Comparison of ENCODE assay signal across 17 cellular contexts in the genomic region with DNA sequence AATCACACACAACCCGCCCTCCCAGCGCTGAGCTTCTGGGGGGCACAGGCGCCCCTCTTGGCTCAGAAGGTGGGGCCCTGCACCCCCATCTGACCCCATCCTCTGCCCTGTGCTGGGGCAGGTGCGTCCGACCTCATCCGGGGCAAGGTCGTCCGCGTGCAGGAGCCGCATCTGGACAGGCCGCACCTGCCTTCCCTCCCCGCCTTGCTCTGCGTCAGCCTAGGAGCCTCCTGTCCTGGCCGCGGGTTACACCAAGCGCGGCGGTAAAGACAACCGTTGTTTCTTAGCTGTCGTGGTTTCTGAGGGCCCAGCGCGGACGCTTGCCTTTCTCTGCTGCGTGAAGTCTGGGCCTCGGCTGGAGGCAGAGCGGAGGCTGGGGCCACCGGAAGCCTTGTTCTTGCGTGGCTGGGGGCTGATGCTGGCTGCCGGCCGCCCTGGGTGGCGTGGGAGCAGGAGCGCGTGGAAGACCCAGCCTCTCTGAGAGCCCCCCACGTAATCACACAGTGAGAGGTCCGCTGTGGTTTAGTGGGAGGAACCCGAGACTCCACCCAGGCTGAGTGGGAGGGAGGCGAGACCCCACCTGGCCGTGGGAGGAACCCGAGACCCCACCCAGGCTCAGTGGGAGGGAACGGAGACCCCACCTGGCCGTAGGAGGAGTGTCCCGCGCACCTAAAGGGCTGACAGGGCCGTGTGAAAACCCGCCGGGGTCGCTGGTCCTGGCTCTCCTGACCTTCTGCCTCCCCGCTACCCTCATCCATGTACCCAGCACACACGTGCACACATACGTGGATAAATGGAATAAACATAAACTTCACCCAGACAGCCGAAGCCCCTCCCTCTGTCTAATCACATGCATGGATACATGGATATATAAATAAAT. TPM values are rescaled to one million over a fixed set of nuclear protein-coding genes. Genes with fewer than 3 reads are reported as not detected.
DNase-seq lines count a peak whose midpoint lies in the region; ATAC-seq and TF ChIP-seq lines count a peak whose summit lies in the region.
"Had no signal": no experiment of that assay in that cellular context is flagged by ENCODE, and none has a peak within 500 bp of the region (broad histone marks: within the 10 kb centered on the region; RNA-seq: fewer than 3 reads in every experiment).

No MANE protein-coding gene starts in this region.

- peak overlapping the region; percentile 43 for H4K8ac ChIP-seq in neuronal stem cell (ENCODE audit: low read depth, low read length)

- no peak overlapping the region for H3K14ac ChIP-seq in neuronal stem cell (ENCODE audit: low read length)

- no peak overlapping the region for H3K4me3 Mint-ChIP-seq in chondrocyte (ENCODE audit: unreplicated experiment)
- H3K4me3 Mint-ChIP-seq: CD4-positive, alpha-beta T cell; H9 had no signal

- no peak overlapping the region for H4K91ac ChIP-seq in neuronal stem cell (ENCODE audit: low read depth, low read length, poor library complexity)

- H3K18ac ChIP-seq in neuronal stem cell (ENCODE audit: low read length), result peak overlapping the region; percentile 48

- H3K36me3 ChIP-seq in neuronal stem cell (replicated peaks in 1 of 2; ENCODE audit: control insufficient read depth in 2 of 2, insufficient read depth in 2 of 2, low read length in 2 of 2), result no peaks in the 10 kb centered on the region
- H3K36me3 ChIP-seq: BE2C had no signal

- H3K4me1 Mint-ChIP-seq in chondrocyte (ENCODE audit: low read depth), result no peaks in the 10 kb centered on the region
- H3K4me1 Mint-ChIP-seq: H9 had no signal

- H3K4me1 ChIP-seq in neuronal stem cell (ENCODE audit: control insufficient read depth in 2 of 2, insufficient read depth in 1 of 2, low read depth in 1 of 2, low read length in 2 of 2), result no peaks in the 10 kb centered on the region
- H3K4me1 ChIP-seq: BE2C had no signal

- H3K9me3 ChIP-seq in neuronal stem cell (replicated peaks in 1 of 2; ENCODE audit: control insufficient read depth in 2 of 2, insufficient read depth in 1 of 2, low read depth in 1 of 2, low read length in 2 of 2), result peaks cover 0 to 2% of the 10 kb centered on the region in 2 donors
- H3K9me3 ChIP-seq: BE2C, SK-N-SH had no signal

- WGBS in neuronal stem cell (ENCODE audit: extremely low coverage in 2 of 2, insufficient read length in 2 of 2, insufficient replicate concordance in 1 of 2), 2 donors, result no CpG with 5 or more reads among the region's 51 CpGs

- H2BK120ac ChIP-seq in neuronal stem cell (ENCODE audit: low read depth, low read length), result no peak overlapping the region

- no peak overlapping the region for H3K27ac Mint-ChIP-seq in chondrocyte (ENCODE audit: unreplicated experiment)
- H3K27ac Mint-ChIP-seq: CD4-positive, alpha-beta T cell; H9 had no signal

- no peak overlapping the region for H2AFZ ChIP-seq in neuronal stem cell (ENCODE audit: low read length)

- H2BK12ac ChIP-seq in neuronal stem cell (ENCODE audit: low read length), result peak overlapping the region; percentile 22

- H3K9me3 Mint-ChIP-seq in chondrocyte (ENCODE audit: low read depth), result no peaks in the 10 kb centered on the region
- H3K9me3 Mint-ChIP-seq: CD4-positive, alpha-beta T cell; H9 had no signal

- no peaks in the 10 kb centered on the region for H3K79me1 ChIP-seq in neuronal stem cell (ENCODE audit: low read depth, low read length)

- H3K4me3 ChIP-seq in neuronal stem cell (ENCODE audit: low read length in 2 of 2), result no peak overlapping the region

- no peak for ATAC-seq in HG03354 (IDR thresholded peaks at IDR 0.05; ENCODE audit: poor library complexity, severe bottlenecking, unreplicated experiment)

- H2BK5ac ChIP-seq in neuronal stem cell (ENCODE audit: low read length), result no peak overlapping the region

- no peak for TF ChIP-seq CTCF in chondrocyte (IDR thresholded peaks at IDR 0.05)

- peaks cover 0 to 3% (median 0%) of the 10 kb centered on the region in 3 experiments for H3K27me3 ChIP-seq in neuronal stem cell (ENCODE audit: control insufficient read depth in 3 of 3, insufficient read depth in 3 of 3, low read depth in 1 of 3, low read length in 3 of 3)
- H3K27me3 ChIP-seq: BE2C had no signal

- H3K27me3 Mint-ChIP-seq in chondrocyte (ENCODE audit: low read depth), result peaks cover 1% of the 10 kb centered on the region

- no peaks in the 10 kb centered on the region for H3K36me3 Mint-ChIP-seq in chondrocyte (ENCODE audit: low read depth)

- H3K27ac ChIP-seq in neuronal stem cell (replicated peaks; ENCODE audit: low read length), result no peak overlapping the region

- H3K9ac ChIP-seq in neuronal stem cell (ENCODE audit: low read depth, low read length, poor library complexity), result peak overlapping the region; percentile 44
- H3K9ac ChIP-seq: SK-N-SH had no signal

- H2BK15ac ChIP-seq in neuronal stem cell (ENCODE audit: low read length), result peak overlapping the region; percentile 75

- DNase-seq in AG08396 (ENCODE audit: low spot score) (peak; percentile 3), AG20443 (ENCODE audit: low spot score) (peak; percentile 4), chondrocyte (ENCODE audit: low spot score) (peak; percentile 90), neuronal stem cell (ENCODE audit: low spot score) (no peak), DMS79 (lab: John Stamatoyannopoulos, UW) (no peak), NCI-H146 treated with DMSO at 0.1 percent for 48 hours (lab: John Stamatoyannopoulos, UW; ENCODE audit: unreplicated experiment) (no peak), NCI-H2081 (lab: John Stamatoyannopoulos, UW) (no peak)
- DNase-seq: BE2C, DND-41, H9, NCI-H1105 treated with DMSO at 0.1 percent for 48 hours, NCI-H187 treated with DMSO at 0.1 percent for 48 hours, NCI-H446 treated with DMSO at 0.1 percent for 48 hours had no signal

- H3K23ac ChIP-seq in neuronal stem cell (ENCODE audit: low read depth, low read length, poor library complexity), result peak overlapping the region; percentile 65

- no peak overlapping the region for H3K4me2 ChIP-seq in neuronal stem cell (ENCODE audit: insufficient read depth, low read length, poor library complexity, severe bottlenecking)
- H3K4me2 ChIP-seq: SK-N-SH had no signal

- H3K4ac ChIP-seq in neuronal stem cell (ENCODE audit: low read length), result no peak overlapping the region

- H2AK5ac ChIP-seq in neuronal stem cell (ENCODE audit: low read depth, low read length), result peak overlapping the region; percentile 92

RNA-seq across cellular contexts. Expression of a gene that starts 51.8 kb away (rescaled TPM):
- total RNA-seq in chondrocyte, result not detected in 3 replicates
- 0.29 TPM for polyA plus RNA-seq in neuronal stem cell (2013, experiment 1 of 2)
- polyA plus RNA-seq in neuronal stem cell (2013, experiment 2 of 2), result 0.29 TPM
- total RNA-seq: CD4-positive, alpha-beta T cell; HT1080 had no signal
- polyA plus RNA-seq: SK-N-SH had no signal

Comparison
In these comparisons a context has a peak if more than half of its experiments do, and no peak if none do; other contexts are left out.
1. DNase-seq: peak in AG08396 (single experiment), AG20443 (single experiment) and chondrocyte (single experiment); none in neuronal stem cell (single experiment), DMS79 (single experiment), NCI-H146 treated with DMSO at 0.1 percent for 48 hours (single experiment) and NCI-H2081 (0 of 2).